18 cellular contexts compared by ENCODE assay signal in genomic region chr3:23450051-23450450, GRCh38.
"Had no signal": no experiment of that assay in that cellular context is flagged by ENCODE, and none has a peak within 500 bp of the region (broad histone marks: within the 10 kb centered on the region; RNA-seq: fewer than 3 reads in every experiment).

No MANE protein-coding gene starts in this region.

- H3K4me3 ChIP-seq: MG63, SJCRH30 had no signal

- ATAC-seq: SK-N-SH treated with all-trans-retinoic acid at 6 μM for 48 hours had no signal

- H3K36me3 ChIP-seq: MG63, SJCRH30 had no signal

- H3K9me3 ChIP-seq: MG63, SJCRH30 had no signal

- DNase-seq: KBM-7, MG63, NCI-H1092, NCI-H1105 treated with DMSO at 0.1 percent for 48 hours, NCI-H1417 treated with DMSO at 0.1 percent for 48 hours, NCI-H146, NCI-H1694 treated with DMSO at 0.1 percent for 48 hours, NCI-H1930, NCI-H2081, NCI-H2107, NCI-H2227 treated with DMSO at 0.1 percent for 48 hours, NCI-H524, NCI-H526 treated with DMSO at 0.1 percent for 48 hours, NCI-H748 treated with DMSO at 0.1 percent for 48 hours, RPMI8226, SHP77 treated with DMSO at 0.1 percent for 48 hours, SJCRH30 had no signal

- H3K27me3 ChIP-seq: MG63, SJCRH30 had no signal

- H3K27ac ChIP-seq: SJCRH30 had no signal

- H3K4me1 ChIP-seq: SJCRH30 had no signal
